In the genomic region with DNA sequence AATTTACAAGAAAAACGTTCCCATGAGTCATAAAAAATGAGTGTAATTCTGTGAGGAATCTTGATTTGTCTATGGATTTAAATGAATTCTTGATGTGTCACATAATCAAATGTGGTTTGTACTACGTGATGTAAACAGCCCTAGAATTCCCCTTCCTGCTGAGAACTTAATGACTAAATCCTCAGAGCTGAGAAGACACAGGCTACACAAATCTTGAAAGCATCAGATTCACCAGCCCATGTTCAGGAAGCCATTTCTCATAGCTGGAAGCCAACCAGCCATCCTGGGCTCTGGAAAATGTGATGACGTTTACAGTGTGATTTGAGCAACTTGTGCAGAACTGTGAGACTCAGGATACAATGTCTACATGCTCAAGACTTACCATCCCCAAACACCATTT, we compare ENCODE assay signal across 12 cellular contexts.
A peak's percentile ranks its signal among the peaks of the same experiment; 100 is the strongest.
DNase-seq lines count a peak whose midpoint lies in the region; ATAC-seq and TF ChIP-seq lines count a peak whose summit lies in the region.
"Had no signal": no experiment of that assay in that cellular context is flagged by ENCODE, and none has a peak within 500 bp of the region (broad histone marks: within the 10 kb centered on the region; RNA-seq: fewer than 3 reads in every experiment).

No MANE protein-coding gene starts in this region.

- H3K9me3 Mint-ChIP-seq in CD14-positive monocyte, result peaks cover 2 to 19% (median 13%) of the 10 kb centered on the region in 7 donors

- no peaks in the 10 kb centered on the region for H3K27me3 ChIP-seq in spleen (replicated peaks in 1 of 7)
- H3K27me3 ChIP-seq: BLaER1 treated with 17β-estradiol and CSF1 and Interleukin-3, amounts not matched to agents 10 nM and 100 nM had no signal

- intact Hi-C loops in head of caudate nucleus (cut with DNase I), result no loop called here
- intact Hi-C loops in CD14-positive monocyte (cut with micrococcal nuclease), result no loop called here
- intact Hi-C loops in spleen (cut with DNase I; ENCODE audit: low total_unique reads), result no loop called here

- no peak overlapping the region for H3K4me3 Mint-ChIP-seq in CD14-positive monocyte

- WGBS in spleen, 5 donors, result 52 to 71% (median 67%) methylated on average over 3 of the region's 3 CpGs

- POLR2A ChIA-PET in AG04449 (lab: Yijun Ruan, JAX), result no interaction called here

- H3K4me1 ChIP-seq in spleen, result no peaks in the 10 kb centered on the region
- H3K4me1 ChIP-seq: BLaER1 treated with 17β-estradiol and CSF1 and Interleukin-3, amounts not matched to agents 10 nM and 100 nM had no signal

- TF ChIP-seq CTCF in AG04449 (IDR thresholded peaks at IDR 0.05; ENCODE audit: insufficient read depth, low read length, missing control alignments) (no peak), astrocyte of the spinal cord (IDR thresholded peaks at IDR 0.05; ENCODE audit: low read depth, low read length) (no peak), CD14-positive monocyte (IDR thresholded peaks at IDR 0.05) (no peak), spleen (IDR thresholded peaks at IDR 0.05 in 8 of 11, conservative IDR thresholded peaks at IDR 0.05 in 3 of 11) (no peak)

- no peak overlapping the region for H3K27ac Mint-ChIP-seq in CD14-positive monocyte

- no peak for ATAC-seq in activated CD4-positive, CD25-positive, alpha-beta regulatory T cell treated with anti-CD3 and anti-CD28 coated beads, Interleukin-2, amount 50 U/mL, for 24 hours

- H3K27me3 Mint-ChIP-seq in CD14-positive monocyte (ENCODE audit: low read depth in 3 of 3), result peaks cover 0 to 2% (median 0%) of the 10 kb centered on the region in 3 donors

- CTCF ChIA-PET in AG04449 (lab: Yijun Ruan, JAX), result interaction anchor here (0.8 to 2.6 kb wide), 4 partner anchors 18 to 436 kb away, joined by 3 to 11 read pairs (median 3); no protein-coding TSS in a partner anchor

- peaks cover 0 to 17% (median 11%) of the 10 kb centered on the region in 8 donors for H3K9me3 ChIP-seq in spleen

- DNase-seq in AG04449 (ENCODE audit: low read depth, low spot score), result peak; percentile 100
- peak; percentile 90 for DNase-seq in HS-27A (ENCODE audit: low read depth)
- peak; percentile 99 for DNase-seq in astrocyte of the spinal cord (ENCODE audit: low read depth, low spot score)
- DNase-seq in hepatic stellate cell (ENCODE audit: low spot score), result peak; percentile 55
- no peak for DNase-seq in head of caudate nucleus
- no peak for DNase-seq in CD14-positive monocyte (ENCODE audit: low spot score)
- DNase-seq in spleen, result no peak
- DNase-seq: activated T-cell treated with anti-CD3 and anti-CD28 coated beads, Interleukin-2, amount 50 U/mL, for 48 hours; hippocampal formation; NCI-H1436 had no signal

- in situ Hi-C loops in astrocyte of the spinal cord (cut with HindIII; ENCODE audit: low sequenced_read_pairs), result no loop called here

- no peak for TF ChIP-seq POLR2A in spleen (IDR thresholded peaks at IDR 0.05)

- no peaks in the 10 kb centered on the region for H3K4me1 Mint-ChIP-seq in CD14-positive monocyte

- no peak overlapping the region for H3K27ac ChIP-seq in spleen
- H3K27ac ChIP-seq: BLaER1 treated with 17β-estradiol and CSF1 and Interleukin-3, amounts not matched to agents 10 nM and 100 nM had no signal

- H3K4me3 ChIP-seq in AG04449 (ENCODE audit: low read depth, low read length) (no peak overlapping the region), astrocyte of the spinal cord (ENCODE audit: low read depth, low read length) (no peak overlapping the region), spleen (no peak overlapping the region)
- H3K4me3 ChIP-seq: BLaER1 treated with 17β-estradiol and CSF1 and Interleukin-3, amounts not matched to agents 10 nM and 100 nM had no signal

- no peaks in the 10 kb centered on the region for H3K36me3 Mint-ChIP-seq in CD14-positive monocyte

- H3K36me3 ChIP-seq in spleen, result no peaks in the 10 kb centered on the region
- H3K36me3 ChIP-seq: BLaER1 treated with 17β-estradiol and CSF1 and Interleukin-3, amounts not matched to agents 10 nM and 100 nM had no signal

Comparison
In these comparisons a context has a peak if more than half of its experiments do, and no peak if none do; other contexts are left out.
1. DNase-seq: peak in AG04449 (single experiment), HS-27A (single experiment), astrocyte of the spinal cord (single experiment) and hepatic stellate cell (single experiment); none in head of caudate nucleus (0 of 42), CD14-positive monocyte (single experiment) and spleen (single experiment).